In the genomic region with DNA sequence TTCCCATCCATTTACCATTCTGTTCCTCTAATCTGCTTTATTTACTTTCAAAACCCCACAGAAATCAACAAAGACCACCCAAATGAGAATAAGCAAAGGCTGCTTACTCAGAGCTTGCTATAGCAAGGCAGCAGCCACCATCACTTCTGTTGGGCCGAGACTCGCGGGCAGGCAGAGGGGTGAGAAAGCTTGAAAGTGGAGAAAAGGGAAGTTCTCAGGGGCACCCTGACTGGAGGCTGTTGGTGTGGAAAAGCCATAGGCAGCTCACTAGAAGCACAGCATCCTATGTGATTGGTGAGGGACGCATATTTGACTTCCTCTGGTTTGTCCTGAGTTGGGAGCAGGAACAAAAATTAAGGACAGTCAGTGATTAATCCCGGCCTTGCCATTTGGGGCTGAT, we compare ENCODE assay signal across 20 cellular contexts.
DNase-seq lines count a peak whose midpoint lies in the region; ATAC-seq and TF ChIP-seq lines count a peak whose summit lies in the region.
"Had no signal": no experiment of that assay in that cellular context is flagged by ENCODE, and none has a peak within 500 bp of the region (broad histone marks: within the 10 kb centered on the region; RNA-seq: fewer than 3 reads in every experiment).

No MANE protein-coding gene starts in this region.

- TF ChIP-seq CTCF in OCI-LY7 (conservative IDR thresholded peaks at IDR 0.05; ENCODE audit: low read length) (no peak), osteoblast (IDR thresholded peaks at IDR 0.05; ENCODE audit: extremely low read depth, low read depth, low read length) (no peak)

- H3K27ac ChIP-seq in OCI-LY7 (ENCODE audit: low read depth, low read length, poor library complexity, severe bottlenecking): no peak overlapping the region
- H3K27ac ChIP-seq in osteoblast (ENCODE audit: low read depth, low read length): no peak overlapping the region
- H3K27ac ChIP-seq: GM23248, lower lobe of right lung had no signal

- H3K36me3 ChIP-seq in OCI-LY7 (ENCODE audit: insufficient read depth, low read length): no peaks in the 10 kb centered on the region
- no peaks in the 10 kb centered on the region for H3K36me3 ChIP-seq in osteoblast (ENCODE audit: insufficient read depth, low read length)
- H3K36me3 ChIP-seq: lower lobe of right lung had no signal

- no peaks in the 10 kb centered on the region for H3K27me3 ChIP-seq in osteoblast (ENCODE audit: insufficient read depth, low read length)

- POLR2A ChIA-PET in OCI-LY7 (lab: Charles Lee): no interaction called here

- H3K4me1 ChIP-seq in OCI-LY7 (ENCODE audit: insufficient read depth, low read length, poor library complexity, severe bottlenecking) (no peaks in the 10 kb centered on the region), osteoblast (ENCODE audit: insufficient read depth, low read length) (no peaks in the 10 kb centered on the region)
- H3K4me1 ChIP-seq: lower lobe of right lung had no signal

- H4K20me1 ChIP-seq in OCI-LY7 (ENCODE audit: insufficient read depth, low read length): no peaks in the 10 kb centered on the region
- no peaks in the 10 kb centered on the region for H4K20me1 ChIP-seq in osteoblast (ENCODE audit: insufficient read depth, low read length)

- H3K4me3 ChIP-seq in OCI-LY7 (ENCODE audit: low read depth, low read length, poor library complexity, severe bottlenecking) (no peak overlapping the region), osteoblast (ENCODE audit: insufficient read depth, low read length) (no peak overlapping the region)
- H3K4me3 ChIP-seq: GM23248, lower lobe of right lung had no signal

- peak; percentile 75 for ATAC-seq in GM18517 (IDR thresholded peaks at IDR 0.05; ENCODE audit: unreplicated experiment)
- ATAC-seq in GM21529 (IDR thresholded peaks at IDR 0.05; ENCODE audit: unreplicated experiment): peak; percentile 85
- peak; percentile 82 for ATAC-seq in HG03354 (IDR thresholded peaks at IDR 0.05; ENCODE audit: poor library complexity, severe bottlenecking, unreplicated experiment)
- ATAC-seq: activated naive CD8-positive, alpha-beta T cell treated with anti-CD3 and anti-CD28 coated beads, Interleukin-2, amount 50 U/mL, for 24 hours; lower lobe of right lung; natural killer cell; Panc1 had no signal

- intact Hi-C loops in OCI-LY7 (cut with micrococcal nuclease; ENCODE audit: unreplicated experiment): no loop called here

- H3K4me2 ChIP-seq in OCI-LY7 (ENCODE audit: low read length): no peak overlapping the region
- no peak overlapping the region for H3K4me2 ChIP-seq in osteoblast (ENCODE audit: insufficient read depth, low read length)

- H3K9me3 ChIP-seq in OCI-LY7 (ENCODE audit: low read length) (no peaks in the 10 kb centered on the region), osteoblast (ENCODE audit: low read depth, low read length) (no peaks in the 10 kb centered on the region)
- H3K9me3 ChIP-seq: lower lobe of right lung had no signal

- CTCF ChIA-PET in OCI-LY7 (lab: Charles Lee; ENCODE audit: unreplicated experiment): no interaction called here

- DNase-seq in OCI-LY7 (ENCODE audit: low spot score) (peak; percentile 4), osteoblast (ENCODE audit: insufficient read length, low spot score, missing footprints) (no peak), NCI-H526 treated with DMSO at 0.1 percent for 48 hours (lab: John Stamatoyannopoulos, UW) (no peak), LoVo (ENCODE audit: low spot score) (no peak)
- no peak for DNase-seq in activated T-cell treated with anti-CD3 and anti-CD28 coated beads, Interleukin-2, amount 50 U/mL, for 1 hour
- DNase-seq: activated CD4-positive, alpha-beta T cell treated with anti-CD3 and anti-CD28 coated beads for 1 hour; activated naive CD8-positive, alpha-beta T cell treated with anti-CD3 and anti-CD28 coated beads, Interleukin-2, amount 50 U/mL, for 24 hours; activated T-cell treated with anti-CD3 and anti-CD28 coated beads, Interleukin-2, amount 50 U/mL, for 24 hours; caudate nucleus; endodermal cell; foreskin fibroblast; GM23248; lower lobe of right lung; natural killer cell; NCI-H1417; substantia nigra had no signal

- no TSS peak for BruUV-seq in OCI-LY7 (replicated peaks; lab: Mats Ljungman, UMichigan)

- H3K79me2 ChIP-seq in OCI-LY7 (ENCODE audit: insufficient read depth, low read depth, low read length) (no peaks in the 10 kb centered on the region), osteoblast (ENCODE audit: insufficient read depth, low read length) (no peaks in the 10 kb centered on the region)

- H2AFZ ChIP-seq in OCI-LY7 (ENCODE audit: low read length) (no peak overlapping the region), osteoblast (ENCODE audit: low read length) (no peak overlapping the region)
- H2AFZ ChIP-seq: GM23248 had no signal

- H3K9me2 ChIP-seq in OCI-LY7 (ENCODE audit: insufficient read depth, low read length): no peaks in the 10 kb centered on the region
